ENCODE assay signal across 12 cellular contexts in genomic region chr1:93625582-93626327, GRCh38. TPM values are rescaled to one million over a fixed set of nuclear protein-coding genes. Genes with fewer than 3 reads are reported as not detected.
A peak's percentile ranks its signal among the peaks of the same experiment; 100 is the strongest.
DNase-seq lines count a peak whose midpoint lies in the region; ATAC-seq and TF ChIP-seq lines count a peak whose summit lies in the region.
"Had no signal": no experiment of that assay in that cellular context is flagged by ENCODE, and none has a peak within 500 bp of the region (broad histone marks: within the 10 kb centered on the region; RNA-seq: fewer than 3 reads in every experiment).

No MANE protein-coding gene starts in this region.

- H3K4me3 ChIP-seq in PC-3 (ENCODE audit: low read length), result no peak overlapping the region
- H3K4me3 ChIP-seq in mesodermal cell (ENCODE audit: extremely low read depth, insufficient read depth, low read length, poor library complexity, severe bottlenecking), result no peak overlapping the region
- H3K4me3 ChIP-seq in colonic mucosa, result no peak overlapping the region
- H3K4me3 ChIP-seq: transverse colon had no signal

- no TSS peak for BruUV-seq in PC-3 (replicated peaks; lab: Mats Ljungman, UMichigan)

- H3K27ac Mint-ChIP-seq in endothelial cell (ENCODE audit: unreplicated experiment), result peak overlapping the region; percentile 0
- H3K27ac Mint-ChIP-seq: H9 had no signal

- TF ChIP-seq CTCF in PC-3 (conservative IDR thresholded peaks at IDR 0.05; ENCODE audit: low read depth, low read length) (no peak), endothelial cell (IDR thresholded peaks at IDR 0.05; ENCODE audit: unreplicated experiment) (no peak), colonic mucosa (IDR thresholded peaks at IDR 0.05) (no peak)

- peaks cover 36% of the 10 kb centered on the region for H3K4me1 Mint-ChIP-seq in endothelial cell (ENCODE audit: unreplicated experiment)

- ATAC-seq in PC-3 (peak; percentile 3; the same call in 1 of the 2 replicates), GM18861 (IDR thresholded peaks at IDR 0.05; ENCODE audit: unreplicated experiment) (no peak), HG03025 (IDR thresholded peaks at IDR 0.05; ENCODE audit: low FRiP score, unreplicated experiment) (no peak)

- H3K4me3 Mint-ChIP-seq in endothelial cell (ENCODE audit: unreplicated experiment), result no peak overlapping the region
- H3K4me3 Mint-ChIP-seq: H9 had no signal

- H3K9ac ChIP-seq in PC-3 (ENCODE audit: low read length) (no peak overlapping the region), colonic mucosa (ENCODE audit: low read depth in 2 of 2, low read length in 2 of 2) (no peak overlapping the region)

- H3K36me3 Mint-ChIP-seq in endothelial cell (ENCODE audit: low read depth, unreplicated experiment), result no peaks in the 10 kb centered on the region

- H3K27me3 Mint-ChIP-seq in endothelial cell (ENCODE audit: unreplicated experiment), result no peaks in the 10 kb centered on the region

- H3K9me3 Mint-ChIP-seq in endothelial cell (ENCODE audit: unreplicated experiment), result no peaks in the 10 kb centered on the region
- H3K9me3 Mint-ChIP-seq: H9 had no signal

- no peaks in the 10 kb centered on the region for H3K9me2 ChIP-seq in PC-3 (replicated peaks; ENCODE audit: low read length)

- DNase-seq in EH (ENCODE audit: low read depth), result peak; percentile 99
- DNase-seq in PC-3, result peak; percentile 60
- DNase-seq in endothelial cell (ENCODE audit: low spot score), result no peak
- no peak for DNase-seq in colonic mucosa
- DNase-seq in NCI-H2196 treated with DMSO at 0.1 percent for 48 hours (lab: John Stamatoyannopoulos, UW; ENCODE audit: unreplicated experiment), result no peak
- DNase-seq: activated gamma-delta T cell, COR-L47, H9, transverse colon had no signal

- H3K36me3 ChIP-seq in PC-3 (ENCODE audit: low read depth, low read length) (peaks cover 63% of the 10 kb centered on the region), mesodermal cell (ENCODE audit: control insufficient read depth, insufficient read depth, low read length) (peaks cover 35% of the 10 kb centered on the region), colonic mucosa (no peaks in the 10 kb centered on the region)
- H3K36me3 ChIP-seq: transverse colon had no signal

- H3K9me3 ChIP-seq in PC-3 (ENCODE audit: low read length) (no peaks in the 10 kb centered on the region), mesodermal cell (ENCODE audit: control insufficient read depth, low read length) (no peaks in the 10 kb centered on the region), colonic mucosa (no peaks in the 10 kb centered on the region)
- H3K9me3 ChIP-seq: transverse colon had no signal

- CTCF ChIA-PET in PC-3 (lab: Charles Lee), result no interaction called here

- intact Hi-C loops in PC-3 (cut with micrococcal nuclease) (loop anchor here (5.0 kb wide), 1 partner anchor 178 kb away; the partner anchor contains the start of gene FNBP1L), colonic mucosa (cut with DNase I) (loop anchor here (5.0 to 10.0 kb wide), 3 partner anchors 188 to 321 kb away; no protein-coding TSS in a partner anchor)

- H4K20me1 ChIP-seq in PC-3 (ENCODE audit: low read length), result peaks cover 64% of the 10 kb centered on the region

- H3F3A ChIP-seq in PC-3 (ENCODE audit: low read length, unreplicated experiment), result peaks cover 12% of the 10 kb centered on the region

- 69% methylated on average over 2 to 3 of the region's 3 CpGs for WGBS in mesodermal cell (ENCODE audit: insufficient coverage in 2 of 2), 2 experiments

- POLR2A ChIA-PET in PC-3 (lab: Charles Lee; ENCODE audit: unreplicated experiment), result interaction anchor here (0.6 kb wide), 1 partner anchor 9 kb away, joined by 3 read pairs; no protein-coding TSS in a partner anchor

- peaks cover 88% of the 10 kb centered on the region for H3K4me1 ChIP-seq in PC-3 (ENCODE audit: insufficient read depth, low read length)
- peaks cover 73% of the 10 kb centered on the region for H3K4me1 ChIP-seq in mesodermal cell (ENCODE audit: control insufficient read depth, insufficient read depth, low read length, poor library complexity, severe bottlenecking)
- H3K4me1 ChIP-seq in colonic mucosa, result no peaks in the 10 kb centered on the region

- H3K27me3 ChIP-seq in PC-3 (ENCODE audit: low read length) (no peaks in the 10 kb centered on the region), colonic mucosa (no peaks in the 10 kb centered on the region)
- H3K27me3 ChIP-seq: transverse colon had no signal

- no peak overlapping the region for H2AFZ ChIP-seq in PC-3 (ENCODE audit: low read length)

- H3K79me2 ChIP-seq in PC-3 (ENCODE audit: low read length), result peaks cover 100% of the 10 kb centered on the region

- H3K27ac ChIP-seq in PC-3 (ENCODE audit: low read length), result peak overlapping the region; percentile 36
- H3K27ac ChIP-seq in mesodermal cell (ENCODE audit: low read depth, low read length, severe bottlenecking), result peak overlapping the region; percentile 63
- H3K27ac ChIP-seq in colonic mucosa, result no peak overlapping the region
- H3K27ac ChIP-seq: transverse colon had no signal

- peak overlapping the region; percentile 0; the same call in 1 of the 2 replicates for H3K4me2 ChIP-seq in PC-3 (ENCODE audit: low read length)

RNA-seq across cellular contexts. Expression of gene BCAR3, which starts 55.9 kb away (rescaled TPM):
- total RNA-seq in PC-3 (2014; rRNA removed) (169 and 171 TPM in 2 replicates), endothelial cell (ENCODE audit: unreplicated experiment) (19.9 TPM), colonic mucosa (10 to 100 TPM; 45.2 to 47.7 TPM)
- 38.3 TPM for polyA plus RNA-seq in mesodermal cell (2013, experiment 1 of 2)
- polyA plus RNA-seq in mesodermal cell (2013, experiment 2 of 2), result 40.0 TPM

Comparison
In these comparisons a context has a peak if more than half of its experiments do, and no peak if none do; other contexts are left out.
1. DNase-seq: peak in EH (single experiment) and PC-3 (single experiment); none in endothelial cell (single experiment), colonic mucosa (single experiment) and NCI-H2196 treated with DMSO at 0.1 percent for 48 hours (single experiment).